ENCODE assay signal across 13 cellular contexts in the genomic region with DNA sequence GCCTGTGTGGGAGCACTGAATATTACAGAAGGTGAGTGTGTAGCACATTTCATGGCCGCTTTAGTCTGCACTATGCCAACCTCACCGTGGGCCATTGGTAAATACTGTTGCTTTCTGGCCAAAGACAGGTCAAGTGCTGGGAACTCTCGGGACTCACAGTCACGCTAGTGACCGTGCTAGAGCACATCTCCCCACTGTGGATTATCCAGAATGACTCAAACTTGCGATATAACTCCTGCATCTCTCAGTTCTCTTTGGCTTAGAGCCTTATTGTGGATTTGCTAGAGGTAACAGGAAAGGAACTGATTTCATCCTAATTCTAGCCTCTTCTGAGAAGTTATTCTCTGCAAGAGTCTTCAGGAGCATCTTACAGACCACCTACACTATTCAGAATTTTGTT.
DNase-seq lines count a peak whose midpoint lies in the region; ATAC-seq, FAIRE-seq and TF ChIP-seq lines count a peak whose summit lies in the region.
"Had no signal": no experiment of that assay in that cellular context is flagged by ENCODE, and none has a peak within 500 bp of the region (broad histone marks: within the 10 kb centered on the region; RNA-seq: fewer than 3 reads in every experiment).

No MANE protein-coding gene starts in this region.

- FAIRE-seq in GM12892 (lab: Jason Lieb, UNC) = peak; percentile 76
- FAIRE-seq: kidney had no signal

- peak overlapping the region; percentile 90 for H3K4me3 Mint-ChIP-seq in T-helper 2 cell treated with Interferon-gamma antibody and Interleukin-4, amounts not matched to agents 5 μg/mL and 100 μg/mL, for 36 hours
- H3K4me3 Mint-ChIP-seq in central memory CD8-positive, alpha-beta T cell = peak overlapping the region; percentile 81
- H3K4me3 Mint-ChIP-seq in chondrocyte (ENCODE audit: unreplicated experiment) = no peak overlapping the region

- H3K27me3 Mint-ChIP-seq in T-helper 2 cell treated with Interferon-gamma antibody and Interleukin-4, amounts not matched to agents 5 μg/mL and 100 μg/mL, for 36 hours (ENCODE audit: low read depth) = no peaks in the 10 kb centered on the region
- H3K27me3 Mint-ChIP-seq in central memory CD8-positive, alpha-beta T cell = no peaks in the 10 kb centered on the region
- H3K27me3 Mint-ChIP-seq in chondrocyte (ENCODE audit: low read depth) = no peaks in the 10 kb centered on the region

- intact Hi-C loops in spleen (cut with DNase I; ENCODE audit: low total_unique reads) = no loop called here

- DNase-seq in T-helper 2 cell treated with Interferon-gamma antibody and Interleukin-4, amounts not matched to agents 5 μg/mL and 100 μg/mL, for 36 hours (ENCODE audit: low spot score) = no peak
- DNase-seq in T-helper 2 cell (no peak), GM12892 (ENCODE audit: insufficient read length) (no peak), spleen (no peak), chondrocyte (ENCODE audit: low spot score) (no peak), GM03348 (ENCODE audit: low spot score) (no peak)
- DNase-seq in central memory CD8-positive, alpha-beta T cell (ENCODE audit: low spot score in 2 of 2) = no peak
- DNase-seq: Calu3, NCI-H1694 treated with DMSO at 0.1 percent for 48 hours, SHP77 treated with DMSO at 0.1 percent for 48 hours had no signal

- peaks cover 0 to 31% (median 9%) of the 10 kb centered on the region in 6 donors for H3K4me1 ChIP-seq in spleen

- no peaks in the 10 kb centered on the region for H3K27me3 ChIP-seq in spleen (replicated peaks in 1 of 7)

- ATAC-seq in central memory CD8-positive, alpha-beta T cell (replicated peaks; ENCODE audit: extremely low read depth, poor library complexity, severe bottlenecking) = no peak
- ATAC-seq in HG03196 (IDR thresholded peaks at IDR 0.05; ENCODE audit: unreplicated experiment) = no peak

- no peaks in the 10 kb centered on the region for H3K36me3 ChIP-seq in spleen

- peaks cover 94% of the 10 kb centered on the region for H3K36me3 Mint-ChIP-seq in T-helper 2 cell treated with Interferon-gamma antibody and Interleukin-4, amounts not matched to agents 5 μg/mL and 100 μg/mL, for 36 hours (ENCODE audit: low read depth)
- H3K36me3 Mint-ChIP-seq in central memory CD8-positive, alpha-beta T cell (ENCODE audit: insufficient read depth) = peaks cover 58% of the 10 kb centered on the region
- no peaks in the 10 kb centered on the region for H3K36me3 Mint-ChIP-seq in chondrocyte (ENCODE audit: low read depth)

- H3K27ac Mint-ChIP-seq in T-helper 2 cell treated with Interferon-gamma antibody and Interleukin-4, amounts not matched to agents 5 μg/mL and 100 μg/mL, for 36 hours = peak overlapping the region; percentile 86
- H3K27ac Mint-ChIP-seq in central memory CD8-positive, alpha-beta T cell (ENCODE audit: low read depth) = peak overlapping the region; percentile 93
- no peak overlapping the region for H3K27ac Mint-ChIP-seq in chondrocyte (ENCODE audit: unreplicated experiment)

- H3K9me3 Mint-ChIP-seq in T-helper 2 cell treated with Interferon-gamma antibody and Interleukin-4, amounts not matched to agents 5 μg/mL and 100 μg/mL, for 36 hours = no peaks in the 10 kb centered on the region
- H3K9me3 Mint-ChIP-seq in central memory CD8-positive, alpha-beta T cell = no peaks in the 10 kb centered on the region
- no peaks in the 10 kb centered on the region for H3K9me3 Mint-ChIP-seq in chondrocyte (ENCODE audit: low read depth)

- TF ChIP-seq POLR2A in GM12892 (IDR thresholded peaks at IDR 0.05; ENCODE audit: low read depth, low read length) = no peak
- TF ChIP-seq POLR2A in spleen (IDR thresholded peaks at IDR 0.05) = no peak

- H3K4me1 Mint-ChIP-seq in T-helper 2 cell treated with Interferon-gamma antibody and Interleukin-4, amounts not matched to agents 5 μg/mL and 100 μg/mL, for 36 hours (ENCODE audit: low read depth) = peaks cover 68% of the 10 kb centered on the region
- H3K4me1 Mint-ChIP-seq in central memory CD8-positive, alpha-beta T cell = peaks cover 34% of the 10 kb centered on the region
- peaks cover 25% of the 10 kb centered on the region for H3K4me1 Mint-ChIP-seq in chondrocyte (ENCODE audit: low read depth)

- no peaks in the 10 kb centered on the region for H3K9me3 ChIP-seq in spleen

- H3K4me3 ChIP-seq in spleen = peak overlapping the region in 1 of 8 donors; percentile 49

- TF ChIP-seq CTCF in spleen (IDR thresholded peaks at IDR 0.05 in 8 of 11, conservative IDR thresholded peaks at IDR 0.05 in 3 of 11) (no peak), chondrocyte (IDR thresholded peaks at IDR 0.05) (no peak)

- WGBS in spleen, 5 donors = 73 to 97% (median 80%) methylated on average over 6 of the region's 6 CpGs

- peak overlapping the region in 5 of 8 donors; percentile 5 to 90 (median 46) for H3K27ac ChIP-seq in spleen
- H3K27ac ChIP-seq: HL-60 had no signal
